In genomic region chr13:104105418-104106355, GRCh38 we compare ENCODE assay signal across 19 cellular contexts.
"Had no signal": no experiment of that assay in that cellular context is flagged by ENCODE, and none has a peak within 500 bp of the region (broad histone marks: within the 10 kb centered on the region; RNA-seq: fewer than 3 reads in every experiment).

No MANE protein-coding gene starts in this region.

- H3K4me3 ChIP-seq: gastrocnemius medialis, heart right ventricle, mucosa of descending colon, right lobe of liver, upper lobe of left lung had no signal

- H3K4me1 ChIP-seq: gastrocnemius medialis, heart right ventricle, right lobe of liver, upper lobe of left lung had no signal

- ATAC-seq: activated CD4-positive, alpha-beta T cell treated with anti-CD3 and anti-CD28 coated beads for 36 hours; activated CD8-positive, alpha-beta T cell treated with anti-CD3 and anti-CD28 coated beads for 36 hours; activated naive CD4-positive, alpha-beta T cell treated with anti-CD3 and anti-CD28 coated beads, Interleukin-2, amount 50 U/mL, for 72 hours; gastrocnemius medialis; heart right ventricle; left lobe of liver; mucosa of descending colon; naive thymus-derived CD8-positive, alpha-beta T cell; stimulated activated naive CD8-positive, alpha-beta T cell treated with anti-CD3 and anti-CD28 coated beads, Interleukin-15, amount 100 ng/mL, for 72 hours had no signal

- H3K9me3 ChIP-seq: gastrocnemius medialis, mucosa of descending colon, right lobe of liver had no signal

- H3K27ac ChIP-seq: gastrocnemius medialis, heart right ventricle, right lobe of liver, upper lobe of left lung, WERI-Rb-1 had no signal

- H3K27me3 ChIP-seq: brain microvascular endothelial cell, gastrocnemius medialis, heart right ventricle, right lobe of liver, upper lobe of left lung had no signal

- H3K36me3 ChIP-seq: brain microvascular endothelial cell, gastrocnemius medialis, heart right ventricle, right lobe of liver, upper lobe of left lung, WERI-Rb-1 had no signal

- DNase-seq: activated CD4-positive, alpha-beta T cell treated with anti-CD3 and anti-CD28 coated beads for 36 hours; activated CD8-positive, alpha-beta memory T cell treated with anti-CD3 and anti-CD28 coated beads, Interleukin-2, amount 50 U/mL, for 4 hours; activated CD8-positive, alpha-beta T cell treated with anti-CD3 and anti-CD28 coated beads for 36 hours; activated gamma-delta T cell; activated T-cell treated with anti-CD3 and anti-CD28 coated beads, Interleukin-2, amount 50 U/mL, for 48 hours; amniotic stem cell; brain microvascular endothelial cell; cortex of kidney; effector CD8-positive, alpha-beta T cell; gastrocnemius medialis; heart right ventricle; mucosa of descending colon; naive thymus-derived CD8-positive, alpha-beta T cell; right lobe of liver; stimulated activated naive CD8-positive, alpha-beta T cell treated with anti-CD3 and anti-CD28 coated beads, Interleukin-15, amount 100 ng/mL, for 72 hours; upper lobe of left lung; WERI-Rb-1 had no signal
